ENCODE assay signal across 1 cellular context in the genomic region with DNA sequence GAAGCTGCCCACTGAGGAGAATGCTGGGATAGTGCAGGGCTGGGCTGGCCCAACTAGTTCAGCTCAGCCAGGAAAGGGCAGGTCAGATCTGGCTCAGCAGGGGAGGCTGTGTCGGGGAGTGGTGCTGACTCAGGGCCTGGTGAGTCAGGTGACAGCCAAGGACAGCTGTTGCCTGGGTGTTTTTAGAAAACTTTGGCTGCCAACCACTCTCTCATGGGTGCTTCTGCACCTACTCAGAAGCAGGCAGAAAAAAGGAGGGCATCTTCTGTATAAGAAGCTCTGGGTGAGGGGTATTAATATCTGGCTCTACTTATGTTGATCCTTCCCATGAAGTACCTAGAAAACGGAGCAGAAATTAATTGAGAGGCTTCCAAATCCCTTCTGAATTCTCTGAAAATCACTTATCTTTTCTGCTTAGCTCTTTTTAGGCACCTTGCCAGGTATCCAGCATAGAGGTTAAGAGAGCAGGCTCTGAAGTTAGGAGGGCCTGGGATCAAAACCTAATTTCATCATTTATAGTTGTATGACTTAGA.
TF ChIP-seq lines count a peak whose summit lies in the region.

No MANE protein-coding gene starts in this region.

TF ChIP-seq in HepG2, 621 proteins besides CTCF, POLR2A, EP300 and RAD21 (continued from another document):
- TF ChIP-seq, protein P1, sequence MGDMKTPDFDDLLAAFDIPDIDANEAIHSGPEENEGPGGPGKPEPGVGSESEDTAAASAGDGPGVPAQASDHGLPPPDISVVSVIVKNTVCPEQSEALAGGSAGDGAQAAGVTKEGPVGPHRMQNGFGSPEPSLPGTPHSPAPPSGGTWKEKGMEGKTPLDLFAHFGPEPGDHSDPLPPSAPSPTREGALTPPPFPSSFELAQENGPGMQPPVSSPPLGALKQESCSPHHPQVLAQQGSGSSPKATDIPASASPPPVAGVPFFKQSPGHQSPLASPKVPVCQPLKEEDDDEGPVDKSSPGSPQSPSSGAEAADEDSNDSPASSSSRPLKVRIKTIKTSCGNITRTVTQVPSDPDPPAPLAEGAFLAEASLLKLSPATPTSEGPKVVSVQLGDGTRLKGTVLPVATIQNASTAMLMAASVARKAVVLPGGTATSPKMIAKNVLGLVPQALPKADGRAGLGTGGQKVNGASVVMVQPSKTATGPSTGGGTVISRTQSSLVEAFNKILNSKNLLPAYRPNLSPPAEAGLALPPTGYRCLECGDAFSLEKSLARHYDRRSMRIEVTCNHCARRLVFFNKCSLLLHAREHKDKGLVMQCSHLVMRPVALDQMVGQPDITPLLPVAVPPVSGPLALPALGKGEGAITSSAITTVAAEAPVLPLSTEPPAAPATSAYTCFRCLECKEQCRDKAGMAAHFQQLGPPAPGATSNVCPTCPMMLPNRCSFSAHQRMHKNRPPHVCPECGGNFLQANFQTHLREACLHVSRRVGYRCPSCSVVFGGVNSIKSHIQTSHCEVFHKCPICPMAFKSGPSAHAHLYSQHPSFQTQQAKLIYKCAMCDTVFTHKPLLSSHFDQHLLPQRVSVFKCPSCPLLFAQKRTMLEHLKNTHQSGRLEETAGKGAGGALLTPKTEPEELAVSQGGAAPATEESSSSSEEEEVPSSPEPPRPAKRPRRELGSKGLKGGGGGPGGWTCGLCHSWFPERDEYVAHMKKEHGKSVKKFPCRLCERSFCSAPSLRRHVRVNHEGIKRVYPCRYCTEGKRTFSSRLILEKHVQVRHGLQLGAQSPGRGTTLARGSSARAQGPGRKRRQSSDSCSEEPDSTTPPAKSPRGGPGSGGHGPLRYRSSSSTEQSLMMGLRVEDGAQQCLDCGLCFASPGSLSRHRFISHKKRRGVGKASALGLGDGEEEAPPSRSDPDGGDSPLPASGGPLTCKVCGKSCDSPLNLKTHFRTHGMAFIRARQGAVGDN (CRISPR knock-in tag; IDR thresholded peaks at IDR 0.05): peak; percentile 37; the same call in 1 of the 2 replicates
- TF ChIP-seq ZNF331 (CRISPR knock-in tag; IDR thresholded peaks at IDR 0.05) (peak; percentile 82), ARHGAP35 (CRISPR knock-in tag; IDR thresholded peaks at IDR 0.05; ENCODE audit: borderline replicate concordance) (no peak), BHLHE40 (IDR thresholded peaks at IDR 0.05; ENCODE audit: low read length) (peak; percentile 41; the same call in 1 of the 2 replicates)
